9 cellular contexts compared by ENCODE assay signal in the genomic region with DNA sequence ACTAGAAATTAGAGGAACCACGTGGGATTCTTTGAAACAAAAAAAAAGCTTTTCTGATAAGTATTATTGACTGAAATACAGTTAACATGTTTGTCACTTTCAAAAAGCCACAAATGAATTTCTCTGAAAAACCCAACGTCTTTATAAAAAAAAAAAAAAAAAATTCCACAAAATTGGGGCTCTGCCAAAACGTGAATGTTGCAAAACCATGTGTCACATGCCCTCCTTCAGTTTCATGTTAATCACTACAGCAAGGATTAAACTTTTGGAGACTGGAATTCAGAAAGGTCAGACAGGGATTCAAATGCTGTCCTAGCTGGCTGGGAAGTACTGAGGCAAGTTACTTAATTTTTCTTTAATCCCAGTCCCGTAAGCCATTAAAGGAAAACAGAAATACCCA.
A peak's percentile ranks its signal among the peaks of the same experiment; 100 is the strongest.
DNase-seq lines count a peak whose midpoint lies in the region; ATAC-seq, FAIRE-seq and TF ChIP-seq lines count a peak whose summit lies in the region.
"Had no signal": no experiment of that assay in that cellular context is flagged by ENCODE, and none has a peak within 500 bp of the region (broad histone marks: within the 10 kb centered on the region; RNA-seq: fewer than 3 reads in every experiment).

No MANE protein-coding gene starts in this region.

- H3K27ac Mint-ChIP-seq in effector memory CD8-positive, alpha-beta T cell = peak overlapping the region; percentile 88 to 93

- DNase-seq in EH (ENCODE audit: low read depth) (peak; percentile 93), RPMI7951 (ENCODE audit: low read depth) (peak; percentile 85), pancreas (no peak), germinal center (ENCODE audit: low spot score) (no peak), NCI-H345 treated with DMSO at 0.1 percent for 48 hours (lab: John Stamatoyannopoulos, UW; ENCODE audit: unreplicated experiment) (no peak)
- no peak for DNase-seq in effector memory CD8-positive, alpha-beta T cell

- H3K9me3 Mint-ChIP-seq in effector memory CD8-positive, alpha-beta T cell = no peaks in the 10 kb centered on the region

- peaks cover 0 to 46% (median 29%) of the 10 kb centered on the region in 3 donors for H3K4me1 ChIP-seq in pancreas

- H3K27me3 Mint-ChIP-seq in effector memory CD8-positive, alpha-beta T cell = no peaks in the 10 kb centered on the region

- WGBS in pancreas, 2 donors = 15 to 18% methylated on average over 4 of the region's 4 CpGs

- intact Hi-C loops in pancreas (cut with DNase I) = no loop called here

- TF ChIP-seq CTCF in pancreas (IDR thresholded peaks at IDR 0.05) = no peak

- peak; percentile 35 for ATAC-seq in effector memory CD8-positive, alpha-beta T cell (replicated peaks)
- ATAC-seq in pancreas = peak; percentile 49 to 73 (median 64)
- no peak for ATAC-seq in GM21619 (IDR thresholded peaks at IDR 0.05; ENCODE audit: unreplicated experiment)
- ATAC-seq in HG02884 (IDR thresholded peaks at IDR 0.05; ENCODE audit: unreplicated experiment) = no peak

- H3K27me3 ChIP-seq in pancreas = no peaks in the 10 kb centered on the region

- FAIRE-seq in pancreas (lab: Jason Lieb, UNC) = no peak

- H3K4me3 Mint-ChIP-seq in effector memory CD8-positive, alpha-beta T cell = peak overlapping the region; percentile 77 to 80

- H3K27ac ChIP-seq in pancreas = peak overlapping the region in 2 of 4 donors; percentile 34 to 71
- H3K27ac ChIP-seq: KMS-11 had no signal

- peaks cover 75 to 90% of the 10 kb centered on the region in 2 donors for H3K4me1 Mint-ChIP-seq in effector memory CD8-positive, alpha-beta T cell (ENCODE audit: low read depth in 2 of 2)

- H3K4me3 ChIP-seq in pancreas = no peak overlapping the region

- no peaks in the 10 kb centered on the region for H3K36me3 ChIP-seq in pancreas

- peaks cover 95% of the 10 kb centered on the region for H3K36me3 Mint-ChIP-seq in effector memory CD8-positive, alpha-beta T cell (ENCODE audit: insufficient read depth)

- H3K9me3 ChIP-seq in pancreas = no peaks in the 10 kb centered on the region

Comparison
In these comparisons a context has a peak if more than half of its experiments do, and no peak if none do; other contexts are left out.
1. DNase-seq: peak in EH (single experiment) and RPMI7951 (single experiment); none in effector memory CD8-positive, alpha-beta T cell (0 of 3), pancreas (0 of 6), germinal center (single experiment) and NCI-H345 treated with DMSO at 0.1 percent for 48 hours (single experiment).
2. ATAC-seq: peak in effector memory CD8-positive, alpha-beta T cell (single experiment) and pancreas (4 of 4); none in GM21619 (single experiment) and HG02884 (single experiment).